In genomic region chr3:10558726-10559125, GRCh38 we compare ENCODE assay signal across 17 cellular contexts. TPM values are rescaled to one million over a fixed set of nuclear protein-coding genes. Genes with fewer than 3 reads are reported as not detected.
A peak's percentile ranks its signal among the peaks of the same experiment; 100 is the strongest.
DNase-seq lines count a peak whose midpoint lies in the region; ATAC-seq and TF ChIP-seq lines count a peak whose summit lies in the region.
"Had no signal": no experiment of that assay in that cellular context is flagged by ENCODE, and none has a peak within 500 bp of the region (broad histone marks: within the 10 kb centered on the region; RNA-seq: fewer than 3 reads in every experiment).

No MANE protein-coding gene starts in this region.

- no peak overlapping the region for H3K4me3 ChIP-seq in WERI-Rb-1 (ENCODE audit: low read depth, low read length)
- H3K4me3 ChIP-seq: PC-9 had no signal

- TF ChIP-seq CTCF in activated CD8-positive, alpha-beta T cell treated with anti-CD3 and anti-CD28 coated beads for 36 hours (IDR thresholded peaks at IDR 0.05) = no peak
- TF ChIP-seq CTCF in WERI-Rb-1 (IDR thresholded peaks at IDR 0.05; ENCODE audit: low read depth, low read length) = no peak

- intact Hi-C loops in activated CD8-positive, alpha-beta T cell treated with anti-CD3 and anti-CD28 coated beads for 36 hours (cut with micrococcal nuclease) = no loop called here

- DNase-seq in activated CD8-positive, alpha-beta T cell treated with anti-CD3 and anti-CD28 coated beads, Interleukin-2, amount 10 ng/mL, durations not matched to agents 7 days and 5 days = peak; percentile 1
- DNase-seq in activated CD8-positive, alpha-beta T cell treated with anti-CD3 and anti-CD28 coated beads for 36 hours = no peak
- peak; percentile 33 for DNase-seq in WERI-Rb-1
- DNase-seq in myocyte (ENCODE audit: low read depth) = peak; percentile 82
- no peak for DNase-seq in activated T-cell treated with anti-CD3 and anti-CD28 coated beads for 4 hours
- DNase-seq: Calu3; CD4-positive, alpha-beta memory T cell; DMS79; NCI-H1930; NCI-H748 treated with DMSO at 0.1 percent for 48 hours; PC-9 had no signal

- H3K27me3 ChIP-seq in WERI-Rb-1 (ENCODE audit: insufficient read depth, low read depth, severe bottlenecking) = no peaks in the 10 kb centered on the region

- no peak for ATAC-seq in activated CD8-positive, alpha-beta T cell treated with anti-CD3 and anti-CD28 coated beads, Interleukin-2, amount 10 ng/mL, durations not matched to agents 7 days and 5 days
- ATAC-seq in activated CD8-positive, alpha-beta T cell treated with anti-CD3 and anti-CD28 coated beads for 36 hours = no peak
- ATAC-seq in HG03457 (IDR thresholded peaks at IDR 0.05; ENCODE audit: unreplicated experiment) = no peak
- ATAC-seq in HG03432 (IDR thresholded peaks at IDR 0.05; ENCODE audit: unreplicated experiment) = no peak
- no peak for ATAC-seq in GM21390 (IDR thresholded peaks at IDR 0.05; ENCODE audit: unreplicated experiment)

- H3K27ac Mint-ChIP-seq in activated CD8-positive, alpha-beta T cell treated with anti-CD3 and anti-CD28 coated beads, Interleukin-2, amount 10 ng/mL, durations not matched to agents 7 days and 5 days = no peak overlapping the region
- no peak overlapping the region for H3K27ac Mint-ChIP-seq in activated CD8-positive, alpha-beta T cell treated with anti-CD3 and anti-CD28 coated beads for 36 hours
- H3K27ac Mint-ChIP-seq: CD4-positive, alpha-beta memory T cell; H9 had no signal

- H3K9me3 ChIP-seq in WERI-Rb-1 (ENCODE audit: severe bottlenecking) = no peaks in the 10 kb centered on the region

- CTCF ChIA-PET in activated CD8-positive, alpha-beta T cell treated with anti-CD3 and anti-CD28 coated beads, Interleukin-2, amount 10 ng/mL, durations not matched to agents 7 days and 5 days (lab: Charles Lee) = interaction anchor here (0.9 kb wide), 1 partner anchor 181 kb away, joined by 3 read pairs; no protein-coding TSS in a partner anchor
- CTCF ChIA-PET in activated CD8-positive, alpha-beta T cell treated with anti-CD3 and anti-CD28 coated beads for 36 hours (lab: Charles Lee) = no interaction called here

- no peaks in the 10 kb centered on the region for H3K36me3 ChIP-seq in WERI-Rb-1

- peaks cover 8% of the 10 kb centered on the region for H3K4me1 Mint-ChIP-seq in activated CD8-positive, alpha-beta T cell treated with anti-CD3 and anti-CD28 coated beads, Interleukin-2, amount 10 ng/mL, durations not matched to agents 7 days and 5 days (ENCODE audit: low read depth)
- H3K4me1 Mint-ChIP-seq in activated CD8-positive, alpha-beta T cell treated with anti-CD3 and anti-CD28 coated beads for 36 hours (ENCODE audit: low read depth) = peaks cover 15% of the 10 kb centered on the region

- peak overlapping the region; percentile 23 for H3K27ac ChIP-seq in WERI-Rb-1
- H3K27ac ChIP-seq: PC-9 had no signal

- POLR2A ChIA-PET in activated CD8-positive, alpha-beta T cell treated with anti-CD3 and anti-CD28 coated beads, Interleukin-2, amount 10 ng/mL, durations not matched to agents 7 days and 5 days (lab: Charles Lee) = no interaction called here
- POLR2A ChIA-PET in activated CD8-positive, alpha-beta T cell treated with anti-CD3 and anti-CD28 coated beads for 36 hours (lab: Charles Lee) = no interaction called here

- H3K4me3 Mint-ChIP-seq in activated CD8-positive, alpha-beta T cell treated with anti-CD3 and anti-CD28 coated beads, Interleukin-2, amount 10 ng/mL, durations not matched to agents 7 days and 5 days = no peak overlapping the region
- H3K4me3 Mint-ChIP-seq in activated CD8-positive, alpha-beta T cell treated with anti-CD3 and anti-CD28 coated beads for 36 hours = no peak overlapping the region
- H3K4me3 Mint-ChIP-seq: CD4-positive, alpha-beta memory T cell; H9 had no signal

- H3K27me3 Mint-ChIP-seq in activated CD8-positive, alpha-beta T cell treated with anti-CD3 and anti-CD28 coated beads, Interleukin-2, amount 10 ng/mL, durations not matched to agents 7 days and 5 days (ENCODE audit: low read depth) = peaks cover 14% of the 10 kb centered on the region
- H3K27me3 Mint-ChIP-seq in activated CD8-positive, alpha-beta T cell treated with anti-CD3 and anti-CD28 coated beads for 36 hours = peaks cover 22% of the 10 kb centered on the region

- no peaks in the 10 kb centered on the region for H3K9me3 Mint-ChIP-seq in activated CD8-positive, alpha-beta T cell treated with anti-CD3 and anti-CD28 coated beads, Interleukin-2, amount 10 ng/mL, durations not matched to agents 7 days and 5 days (ENCODE audit: insufficient read depth)
- no peaks in the 10 kb centered on the region for H3K9me3 Mint-ChIP-seq in activated CD8-positive, alpha-beta T cell treated with anti-CD3 and anti-CD28 coated beads for 36 hours
- H3K9me3 Mint-ChIP-seq: H9 had no signal

- H3K36me3 Mint-ChIP-seq in activated CD8-positive, alpha-beta T cell treated with anti-CD3 and anti-CD28 coated beads, Interleukin-2, amount 10 ng/mL, durations not matched to agents 7 days and 5 days (ENCODE audit: low read depth) = no peaks in the 10 kb centered on the region
- no peaks in the 10 kb centered on the region for H3K36me3 Mint-ChIP-seq in activated CD8-positive, alpha-beta T cell treated with anti-CD3 and anti-CD28 coated beads for 36 hours (ENCODE audit: low read depth)

RNA-seq across cellular contexts. Expression of gene ATP2B2, which starts 53.3 kb away (rescaled TPM):
- not detected for total RNA-seq in activated CD8-positive, alpha-beta T cell treated with anti-CD3 and anti-CD28 coated beads, Interleukin-2, amount 10 ng/mL, durations not matched to agents 7 days and 5 days
- not detected for total RNA-seq in activated CD8-positive, alpha-beta T cell treated with anti-CD3 and anti-CD28 coated beads for 36 hours
- 0.24 TPM in 1 of 2 replicates, not detected in the other for total RNA-seq in myocyte
- polyA plus RNA-seq in myocyte (2012) = 0.03 TPM
- total RNA-seq: Calu3; CD4-positive, alpha-beta memory T cell; PC-9; SK-MEL-5 had no signal
- polyA plus RNA-seq: BJ; CD4-positive, alpha-beta memory T cell had no signal

Comparison
In these comparisons a context has a peak if more than half of its experiments do, and no peak if none do; other contexts are left out.
1. DNase-seq: peak in activated CD8-positive, alpha-beta T cell treated with anti-CD3 and anti-CD28 coated beads, Interleukin-2, amount 10 ng/mL, durations not matched to agents 7 days and 5 days (single experiment), WERI-Rb-1 (single experiment) and myocyte (single experiment); none in activated CD8-positive, alpha-beta T cell treated with anti-CD3 and anti-CD28 coated beads for 36 hours (single experiment) and activated T-cell treated with anti-CD3 and anti-CD28 coated beads for 4 hours (single experiment).